Comparison of ENCODE assay signal across 30 cellular contexts in genomic region chr11:2442554-2442953, GRCh38. TPM values are rescaled to one million over a fixed set of nuclear protein-coding genes. Genes with fewer than 3 reads are reported as not detected.
DNase-seq lines count a peak whose midpoint lies in the region; ATAC-seq, FAIRE-seq and TF ChIP-seq lines count a peak whose summit lies in the region.
"Had no signal": no experiment of that assay in that cellular context is flagged by ENCODE, and none has a peak within 500 bp of the region (broad histone marks: within the 10 kb centered on the region; RNA-seq: fewer than 3 reads in every experiment).

No MANE protein-coding gene starts in this region.

- H3K36me3 Mint-ChIP-seq in activated naive CD4-positive, alpha-beta T cell treated with anti-CD3 and anti-CD28 coated beads, Interleukin-2, amount 50 U/mL, for 24 hours, result no peaks in the 10 kb centered on the region
- H3K36me3 Mint-ChIP-seq: immature natural killer cell, mesothelial cell of epicardium, WTC11 had no signal

- H3K27ac ChIP-seq in small intestine (ENCODE audit: low read depth in 1 of 2, low read length in 1 of 2), result no peak overlapping the region
- H3K27ac ChIP-seq: dorsolateral prefrontal cortex, foreskin keratinocyte, hepatocyte, left lung had no signal

- H3K4me3 ChIP-seq in LNCaP clone FGC (ENCODE audit: low read depth, low read length) (no peak overlapping the region), small intestine (ENCODE audit: low read depth in 1 of 2, low read length in 2 of 2) (no peak overlapping the region)
- H3K4me3 ChIP-seq: dorsolateral prefrontal cortex, hepatocyte, left lung had no signal

- H3K27me3 Mint-ChIP-seq in activated naive CD4-positive, alpha-beta T cell treated with anti-CD3 and anti-CD28 coated beads, Interleukin-2, amount 50 U/mL, for 24 hours, result no peaks in the 10 kb centered on the region

- no peaks in the 10 kb centered on the region for H3K9me3 ChIP-seq in small intestine (ENCODE audit: control insufficient read depth, low read depth)
- H3K9me3 ChIP-seq: left lung had no signal

- H3K27me3 ChIP-seq in small intestine (ENCODE audit: control insufficient read depth in 2 of 2, insufficient read depth in 2 of 2, low read length in 2 of 2), result no peaks in the 10 kb centered on the region

- no peak overlapping the region for H3K4me3 Mint-ChIP-seq in activated naive CD4-positive, alpha-beta T cell treated with anti-CD3 and anti-CD28 coated beads, Interleukin-2, amount 50 U/mL, for 24 hours
- H3K4me3 Mint-ChIP-seq: activated T-cell treated with anti-CD3 and anti-CD28 coated beads, Interleukin-2, amount 50 U/mL, for 24 hours; WTC11 had no signal

- H3K4me1 ChIP-seq in small intestine (ENCODE audit: control insufficient read depth in 2 of 2, insufficient read depth in 1 of 2, low read depth in 1 of 2, low read length in 1 of 2), result peaks cover 0 to 8% of the 10 kb centered on the region in 2 donors
- H3K4me1 ChIP-seq: foreskin keratinocyte had no signal

- H3K27ac Mint-ChIP-seq in activated naive CD4-positive, alpha-beta T cell treated with anti-CD3 and anti-CD28 coated beads, Interleukin-2, amount 50 U/mL, for 24 hours, result peak overlapping the region; percentile 62
- H3K27ac Mint-ChIP-seq: activated T-cell treated with anti-CD3 and anti-CD28 coated beads, Interleukin-2, amount 50 U/mL, for 24 hours; immature natural killer cell; mesothelial cell of epicardium; WTC11 had no signal

- ATAC-seq in GM19455 (IDR thresholded peaks at IDR 0.05; ENCODE audit: unreplicated experiment), result no peak
- ATAC-seq: foreskin keratinocyte, left lung, WTC11 had no signal

- H3K36me3 ChIP-seq in small intestine (ENCODE audit: control insufficient read depth in 2 of 2, insufficient read depth in 2 of 2, low read length in 2 of 2), result no peaks in the 10 kb centered on the region
- H3K36me3 ChIP-seq: left lung had no signal

- WGBS in small intestine, 3 donors, result 20 to 51% (median 32%) methylated on average over 1 of the region's 1 CpG

- no peaks in the 10 kb centered on the region for H3K9me3 Mint-ChIP-seq in activated naive CD4-positive, alpha-beta T cell treated with anti-CD3 and anti-CD28 coated beads, Interleukin-2, amount 50 U/mL, for 24 hours
- H3K9me3 Mint-ChIP-seq: immature natural killer cell had no signal

- H3K4me1 Mint-ChIP-seq in activated naive CD4-positive, alpha-beta T cell treated with anti-CD3 and anti-CD28 coated beads, Interleukin-2, amount 50 U/mL, for 24 hours, result peaks cover 35% of the 10 kb centered on the region

- no peak for DNase-seq in activated naive CD4-positive, alpha-beta T cell (lab: John Stamatoyannopoulos, UW)
- peak; percentile 6 for DNase-seq in LNCaP clone FGC (ENCODE audit: low read depth)
- peak; percentile 35 for DNase-seq in T-helper 22 cell (ENCODE audit: low read depth)
- peak; percentile 86 for DNase-seq in small intestine
- no peak for DNase-seq in ecto neural progenitor cell (ENCODE audit: low spot score)
- DNase-seq in DMS79 treated with DMSO at 0.1 percent for 48 hours (lab: John Stamatoyannopoulos, UW), result no peak
- DNase-seq: activated CD4-positive, alpha-beta T cell treated with anti-CD3 and anti-CD28 coated beads, Interleukin-2, amount 50 U/mL, for 48 hours; activated naive CD4-positive, alpha-beta T cell treated with Interleukin-2 at 50 U/mL for 16 hours; activated T-cell treated with anti-CD3 and anti-CD28 coated beads, Interleukin-2, amount 50 U/mL, for 24 hours; C1 segment of cervical spinal cord; caudate nucleus; erythroblast; foreskin keratinocyte; HCEC 1CT; immature natural killer cell; IMR-90; NCI-H1930; NCI-H345; T-helper 9 cell had no signal

- FAIRE-seq in small intestine (lab: Jason Lieb, UNC), result no peak
- FAIRE-seq: G401.6, RCC 7860, urothelium cell line had no signal

- no peak for TF ChIP-seq CTCF in LNCaP clone FGC (IDR thresholded peaks at IDR 0.05; ENCODE audit: control insufficient read depth, extremely low read depth, insufficient read depth)

RNA-seq across cellular contexts. Expression of gene TRPM5, which starts 1.8 kb away (rescaled TPM):
- polyA plus RNA-seq in small intestine, result 1 to 10 TPM; 2.6 to 10.0 (median 3.1) TPM
- polyA plus RNA-seq: foreskin keratinocyte, immature natural killer cell, IMR-90, neural cell had no signal

RNA-seq across cellular contexts. Expression of gene KCNQ1, which starts 2.3 kb away (rescaled TPM):
- 10 to 100 TPM; 18.4 to 54.4 (median 21.5) TPM for polyA plus RNA-seq in small intestine
- polyA plus RNA-seq: foreskin keratinocyte, neural cell had no signal

RNA-seq across cellular contexts. Expression of gene TSSC4, which starts 42.0 kb away (rescaled TPM):
- polyA plus RNA-seq in small intestine, result 100 to 1,000 TPM in 1 of 3 donors, 10 to 100 TPM in 2; 49.2 to 113 (median 77.4) TPM

Comparison
In these comparisons a context has a peak if more than half of its experiments do, and no peak if none do; other contexts are left out.
1. DNase-seq: peak in LNCaP clone FGC (single experiment), T-helper 22 cell (single experiment) and small intestine (single experiment); none in activated naive CD4-positive, alpha-beta T cell (0 of 4), ecto neural progenitor cell (single experiment) and DMS79 treated with DMSO at 0.1 percent for 48 hours (single experiment).